In the genomic region with DNA sequence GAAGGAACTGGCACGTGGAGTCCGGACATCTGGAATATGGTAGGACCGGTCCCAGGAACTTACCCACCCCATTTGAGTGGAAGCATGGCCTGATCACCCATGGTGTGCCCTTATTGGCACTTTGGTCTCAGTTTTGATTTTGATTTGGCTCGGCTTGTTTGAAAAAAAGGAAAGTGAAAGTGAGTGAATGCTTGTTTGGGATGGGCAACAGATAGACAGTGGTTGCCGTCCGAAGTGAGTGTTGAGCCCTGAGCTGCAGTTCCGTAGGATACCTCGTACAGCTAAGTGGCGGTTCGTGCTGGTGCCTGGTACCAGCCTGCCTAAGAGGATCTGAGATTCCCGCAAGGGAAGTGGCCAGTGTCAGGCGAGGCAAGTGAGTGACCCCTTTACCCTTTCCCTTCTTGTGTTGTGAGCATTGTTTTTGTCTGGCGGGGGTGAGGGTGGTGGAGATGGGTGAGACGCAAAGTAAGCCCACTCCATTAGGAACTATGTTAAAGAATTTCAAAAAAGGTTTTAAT, we compare ENCODE assay signal across 1 cellular context.
A peak's percentile ranks its signal among the peaks of the same experiment; 100 is the strongest.
TF ChIP-seq lines count a peak whose summit lies in the region.

No MANE protein-coding gene starts in this region.

TF ChIP-seq in K562, 482 proteins besides CTCF, POLR2A, EP300 and RAD21 (continued from another document):
- TF ChIP-seq, protein P1, sequence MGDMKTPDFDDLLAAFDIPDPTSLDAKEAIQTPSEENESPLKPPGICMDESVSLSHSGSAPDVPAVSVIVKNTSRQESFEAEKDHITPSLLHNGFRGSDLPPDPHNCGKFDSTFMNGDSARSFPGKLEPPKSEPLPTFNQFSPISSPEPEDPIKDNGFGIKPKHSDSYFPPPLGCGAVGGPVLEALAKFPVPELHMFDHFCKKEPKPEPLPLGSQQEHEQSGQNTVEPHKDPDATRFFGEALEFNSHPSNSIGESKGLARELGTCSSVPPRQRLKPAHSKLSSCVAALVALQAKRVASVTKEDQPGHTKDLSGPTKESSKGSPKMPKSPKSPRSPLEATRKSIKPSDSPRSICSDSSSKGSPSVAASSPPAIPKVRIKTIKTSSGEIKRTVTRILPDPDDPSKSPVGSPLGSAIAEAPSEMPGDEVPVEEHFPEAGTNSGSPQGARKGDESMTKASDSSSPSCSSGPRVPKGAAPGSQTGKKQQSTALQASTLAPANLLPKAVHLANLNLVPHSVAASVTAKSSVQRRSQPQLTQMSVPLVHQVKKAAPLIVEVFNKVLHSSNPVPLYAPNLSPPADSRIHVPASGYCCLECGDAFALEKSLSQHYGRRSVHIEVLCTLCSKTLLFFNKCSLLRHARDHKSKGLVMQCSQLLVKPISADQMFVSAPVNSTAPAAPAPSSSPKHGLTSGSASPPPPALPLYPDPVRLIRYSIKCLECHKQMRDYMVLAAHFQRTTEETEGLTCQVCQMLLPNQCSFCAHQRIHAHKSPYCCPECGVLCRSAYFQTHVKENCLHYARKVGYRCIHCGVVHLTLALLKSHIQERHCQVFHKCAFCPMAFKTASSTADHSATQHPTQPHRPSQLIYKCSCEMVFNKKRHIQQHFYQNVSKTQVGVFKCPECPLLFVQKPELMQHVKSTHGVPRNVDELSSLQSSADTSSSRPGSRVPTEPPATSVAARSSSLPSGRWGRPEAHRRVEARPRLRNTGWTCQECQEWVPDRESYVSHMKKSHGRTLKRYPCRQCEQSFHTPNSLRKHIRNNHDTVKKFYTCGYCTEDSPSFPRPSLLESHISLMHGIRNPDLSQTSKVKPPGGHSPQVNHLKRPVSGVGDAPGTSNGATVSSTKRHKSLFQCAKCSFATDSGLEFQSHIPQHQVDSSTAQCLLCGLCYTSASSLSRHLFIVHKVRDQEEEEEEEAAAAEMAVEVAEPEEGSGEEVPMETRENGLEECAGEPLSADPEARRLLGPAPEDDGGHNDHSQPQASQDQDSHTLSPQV (IDR thresholded peaks at IDR 0.05): peak; percentile 39; the same call in 1 of the 2 replicates
- TF ChIP-seq ZNF75A (CRISPR knock-in tag; IDR thresholded peaks at IDR 0.05): no peak
- no peak for TF ChIP-seq CBX8 (IDR thresholded peaks at IDR 0.05; ENCODE audit: borderline replicate concordance, extremely low read depth, low read depth, low read length, poor library complexity, severe bottlenecking)
- no peak for TF ChIP-seq SLC30A9 (CRISPR knock-in tag; IDR thresholded peaks at IDR 0.05)
- TF ChIP-seq NCOA6 (IDR thresholded peaks at IDR 0.05): no peak
- no peak for TF ChIP-seq CEBPB (tag; IDR thresholded peaks at IDR 0.05)
- 0 out of 2 replicates have a peak, but pooled peaks have one; percentile 49 for TF ChIP-seq RHOXF2B (CRISPR knock-in tag; conservative IDR thresholded peaks at IDR 0.05)
- no peak for TF ChIP-seq ZNF778 (CRISPR knock-in tag; IDR thresholded peaks at IDR 0.05)
- no peak for TF ChIP-seq CXXC5 (CRISPR knock-in tag; IDR thresholded peaks at IDR 0.05)
- TF ChIP-seq ZNF764 (CRISPR knock-in tag; IDR thresholded peaks at IDR 0.05; ENCODE audit: low read depth): no peak
- no peak for TF ChIP-seq TCFL5 (CRISPR knock-in tag; conservative IDR thresholded peaks at IDR 0.05)
- TF ChIP-seq ZNF696 (CRISPR knock-in tag; conservative IDR thresholded peaks at IDR 0.05): no peak
- TF ChIP-seq TEAD1 (CRISPR knock-in tag; IDR thresholded peaks at IDR 0.05): peak in 1 of 2 experiments; percentile 57; a peak in 2 of 4 replicates
- no peak for TF ChIP-seq ELF2 (CRISPR knock-in tag; IDR thresholded peaks at IDR 0.05)
- TF ChIP-seq DMBX1 (CRISPR knock-in tag; IDR thresholded peaks at IDR 0.05; ENCODE audit: borderline replicate concordance): 0 out of 2 replicates have a peak, but pooled peaks have one; percentile 0
- TF ChIP-seq, protein P2, sequence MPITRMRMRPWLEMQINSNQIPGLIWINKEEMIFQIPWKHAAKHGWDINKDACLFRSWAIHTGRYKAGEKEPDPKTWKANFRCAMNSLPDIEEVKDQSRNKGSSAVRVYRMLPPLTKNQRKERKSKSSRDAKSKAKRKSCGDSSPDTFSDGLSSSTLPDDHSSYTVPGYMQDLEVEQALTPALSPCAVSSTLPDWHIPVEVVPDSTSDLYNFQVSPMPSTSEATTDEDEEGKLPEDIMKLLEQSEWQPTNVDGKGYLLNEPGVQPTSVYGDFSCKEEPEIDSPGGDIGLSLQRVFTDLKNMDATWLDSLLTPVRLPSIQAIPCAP (CRISPR knock-in tag; IDR thresholded peaks at IDR 0.05; ENCODE audit: borderline replicate concordance): no peak
- TF ChIP-seq, protein P3, sequence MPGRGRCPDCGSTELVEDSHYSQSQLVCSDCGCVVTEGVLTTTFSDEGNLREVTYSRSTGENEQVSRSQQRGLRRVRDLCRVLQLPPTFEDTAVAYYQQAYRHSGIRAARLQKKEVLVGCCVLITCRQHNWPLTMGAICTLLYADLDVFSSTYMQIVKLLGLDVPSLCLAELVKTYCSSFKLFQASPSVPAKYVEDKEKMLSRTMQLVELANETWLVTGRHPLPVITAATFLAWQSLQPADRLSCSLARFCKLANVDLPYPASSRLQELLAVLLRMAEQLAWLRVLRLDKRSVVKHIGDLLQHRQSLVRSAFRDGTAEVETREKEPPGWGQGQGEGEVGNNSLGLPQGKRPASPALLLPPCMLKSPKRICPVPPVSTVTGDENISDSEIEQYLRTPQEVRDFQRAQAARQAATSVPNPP (IDR thresholded peaks at IDR 0.05; ENCODE audit: borderline replicate concordance, insufficient read depth, insufficient read length): no peak
- no peak for TF ChIP-seq HOMEZ (CRISPR knock-in tag; IDR thresholded peaks at IDR 0.05)
- TF ChIP-seq MEF2A (IDR thresholded peaks at IDR 0.05; ENCODE audit: control insufficient read depth, low read depth, low read length): no peak
- no peak for TF ChIP-seq TCF7L2 (IDR thresholded peaks at IDR 0.05; ENCODE audit: low read depth, low read length)
- TF ChIP-seq, protein P4, sequence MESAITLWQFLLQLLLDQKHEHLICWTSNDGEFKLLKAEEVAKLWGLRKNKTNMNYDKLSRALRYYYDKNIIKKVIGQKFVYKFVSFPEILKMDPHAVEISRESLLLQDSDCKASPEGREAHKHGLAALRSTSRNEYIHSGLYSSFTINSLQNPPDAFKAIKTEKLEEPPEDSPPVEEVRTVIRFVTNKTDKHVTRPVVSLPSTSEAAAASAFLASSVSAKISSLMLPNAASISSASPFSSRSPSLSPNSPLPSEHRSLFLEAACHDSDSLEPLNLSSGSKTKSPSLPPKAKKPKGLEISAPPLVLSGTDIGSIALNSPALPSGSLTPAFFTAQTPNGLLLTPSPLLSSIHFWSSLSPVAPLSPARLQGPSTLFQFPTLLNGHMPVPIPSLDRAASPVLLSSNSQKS (CRISPR knock-in tag; IDR thresholded peaks at IDR 0.05): no peak
- TF ChIP-seq CREB5 (CRISPR knock-in tag; IDR thresholded peaks at IDR 0.05): no peak
- TF ChIP-seq ZNF174 (CRISPR knock-in tag; IDR thresholded peaks at IDR 0.05): no peak
- TF ChIP-seq ZBTB33 (CRISPR knock-in tag; IDR thresholded peaks at IDR 0.05): no peak
- TF ChIP-seq HINFP (tag; conservative IDR thresholded peaks at IDR 0.05; ENCODE audit: low read depth): no peak
